Comparison of ENCODE assay signal across 23 cellular contexts in genomic region chr4:64736999-64737853, GRCh38.
"Had no signal": no experiment of that assay in that cellular context is flagged by ENCODE, and none has a peak within 500 bp of the region (broad histone marks: within the 10 kb centered on the region; RNA-seq: fewer than 3 reads in every experiment).

No MANE protein-coding gene starts in this region.

- H3K4me3 Mint-ChIP-seq: naive thymus-derived CD8-positive, alpha-beta T cell; nephron progenitor cell; stimulated activated memory B cell treated with anti-CD40 and anti-IgM and Interleukin-4, amounts not matched to agents 10 μg/mL and 1 μg/mL and 100 μg/mL, for 72 hours; stimulated activated naive CD8-positive, alpha-beta T cell treated with anti-CD3 and anti-CD28 coated beads, Interleukin-15, Interleukin-2, amounts not matched to agents 100 ng/mL and 50 ng/mL, for 24 hours had no signal

- ATAC-seq: foreskin keratinocyte; gastroesophageal sphincter; heart right ventricle; left ventricle myocardium superior; lower lobe of right lung; naive thymus-derived CD8-positive, alpha-beta T cell; psoas muscle; right cardiac atrium; stimulated activated memory B cell treated with anti-CD40 and anti-IgM and Interleukin-4, amounts not matched to agents 10 μg/mL and 1 μg/mL and 100 μg/mL, for 72 hours had no signal

- DNase-seq: dorsolateral prefrontal cortex; effector CD4-positive, alpha-beta T cell; glutamatergic neuron; heart right ventricle; hippocampal formation; left ventricle myocardium superior; lower lobe of right lung; naive thymus-derived CD8-positive, alpha-beta T cell; nephron progenitor cell; nucleus accumbens; psoas muscle; right cardiac atrium; sigmoid colon; stimulated activated CD4-positive, alpha-beta T cell treated with anti-CD3 and anti-CD28 coated beads, Interleukin-2, amount 100 ng/mL, for 24 hours; stimulated activated CD4-positive, alpha-beta T cell treated with anti-CD3 and anti-CD28 coated beads, Interleukin-4, amount 100 ng/mL, for 24 hours; upper lobe of left lung had no signal

- H3K4me1 ChIP-seq: esophagus muscularis mucosa, foreskin keratinocyte, gastroesophageal sphincter, heart right ventricle, lower lobe of right lung, psoas muscle, sigmoid colon, tibial nerve, upper lobe of left lung had no signal

- H3K36me3 ChIP-seq: esophagus muscularis mucosa, gastroesophageal sphincter, heart right ventricle, lower lobe of right lung, sigmoid colon, thoracic aorta, tibial nerve, upper lobe of left lung had no signal

- H3K27me3 ChIP-seq: dorsolateral prefrontal cortex, esophagus muscularis mucosa, foreskin keratinocyte, gastroesophageal sphincter, heart right ventricle, sigmoid colon, tibial nerve, upper lobe of left lung had no signal

- H3K36me3 Mint-ChIP-seq: stimulated activated memory B cell treated with anti-CD40 and anti-IgM and Interleukin-4, amounts not matched to agents 10 μg/mL and 1 μg/mL and 100 μg/mL, for 72 hours had no signal

- H3K9me3 ChIP-seq: esophagus muscularis mucosa, gastroesophageal sphincter, lower lobe of right lung, psoas muscle, sigmoid colon, thoracic aorta, tibial nerve had no signal

- H3K4me1 Mint-ChIP-seq: naive thymus-derived CD8-positive, alpha-beta T cell; nephron progenitor cell; stimulated activated memory B cell treated with anti-CD40 and anti-IgM and Interleukin-4, amounts not matched to agents 10 μg/mL and 1 μg/mL and 100 μg/mL, for 72 hours had no signal

- H3K27ac ChIP-seq: dorsolateral prefrontal cortex, esophagus muscularis mucosa, foreskin keratinocyte, gastroesophageal sphincter, heart right ventricle, lower lobe of right lung, psoas muscle, sigmoid colon, thoracic aorta, tibial nerve, upper lobe of left lung had no signal

- H3K27ac Mint-ChIP-seq: naive thymus-derived CD8-positive, alpha-beta T cell; nephron progenitor cell; stimulated activated memory B cell treated with anti-CD40 and anti-IgM and Interleukin-4, amounts not matched to agents 10 μg/mL and 1 μg/mL and 100 μg/mL, for 72 hours; stimulated activated naive CD8-positive, alpha-beta T cell treated with anti-CD3 and anti-CD28 coated beads, Interleukin-15, Interleukin-2, amounts not matched to agents 100 ng/mL and 50 ng/mL, for 24 hours had no signal

- H3K4me3 ChIP-seq: dorsolateral prefrontal cortex, esophagus muscularis mucosa, gastroesophageal sphincter, heart right ventricle, lower lobe of right lung, psoas muscle, sigmoid colon, thoracic aorta, tibial nerve, upper lobe of left lung had no signal

- H3K27me3 Mint-ChIP-seq: naive thymus-derived CD8-positive, alpha-beta T cell; stimulated activated memory B cell treated with anti-CD40 and anti-IgM and Interleukin-4, amounts not matched to agents 10 μg/mL and 1 μg/mL and 100 μg/mL, for 72 hours; stimulated activated naive CD8-positive, alpha-beta T cell treated with anti-CD3 and anti-CD28 coated beads, Interleukin-15, Interleukin-2, amounts not matched to agents 100 ng/mL and 50 ng/mL, for 24 hours had no signal
